11 cellular contexts compared by ENCODE assay signal in the genomic region with DNA sequence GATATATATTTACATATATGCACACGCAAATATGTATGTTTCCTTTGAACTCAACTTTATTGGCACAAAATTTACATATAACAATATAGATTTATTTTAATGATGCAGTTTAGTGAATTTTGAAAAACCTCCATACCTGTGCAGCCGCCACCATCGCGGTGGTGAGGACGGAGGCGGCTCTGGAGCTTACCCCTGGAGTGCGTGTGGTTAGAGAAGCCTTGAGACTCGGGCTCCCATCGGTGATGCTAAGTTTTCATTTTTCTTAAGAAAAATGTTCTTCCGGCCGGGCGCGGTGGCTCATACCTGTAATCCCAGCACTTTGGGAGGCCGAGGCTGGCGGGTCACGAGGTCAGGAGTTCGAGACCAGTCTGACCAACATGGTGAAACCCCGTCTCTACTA. TPM values are rescaled to one million over a fixed set of nuclear protein-coding genes. Genes with fewer than 3 reads are reported as not detected.
DNase-seq lines count a peak whose midpoint lies in the region; ATAC-seq and TF ChIP-seq lines count a peak whose summit lies in the region.
"Had no signal": no experiment of that assay in that cellular context is flagged by ENCODE, and none has a peak within 500 bp of the region (broad histone marks: within the 10 kb centered on the region; RNA-seq: fewer than 3 reads in every experiment).

No MANE protein-coding gene starts in this region.

- H3K4me1 Mint-ChIP-seq in effector memory CD8-positive, alpha-beta T cell (ENCODE audit: low read depth in 2 of 2) = peaks cover 0 to 3% of the 10 kb centered on the region in 2 donors
- H3K4me1 Mint-ChIP-seq in natural killer cell treated with Interleukin-12 subunit alpha and Interleukin-12 subunit beta and Interleukin-15 and Interleukin-18, amount 100 ng/mL, for 72 hours (ENCODE audit: low read depth in 2 of 2) = no peaks in the 10 kb centered on the region

- no peak for ATAC-seq in heart left ventricle
- ATAC-seq in effector memory CD8-positive, alpha-beta T cell (replicated peaks) = no peak
- ATAC-seq in natural killer cell treated with Interleukin-12 subunit alpha and Interleukin-12 subunit beta and Interleukin-15 and Interleukin-18, amount 100 ng/mL, for 72 hours = no peak

- H3K27me3 Mint-ChIP-seq in effector memory CD8-positive, alpha-beta T cell = peaks cover 8 to 21% of the 10 kb centered on the region in 2 donors
- peaks cover 11 to 24% of the 10 kb centered on the region in 2 donors for H3K27me3 Mint-ChIP-seq in natural killer cell treated with Interleukin-12 subunit alpha and Interleukin-12 subunit beta and Interleukin-15 and Interleukin-18, amount 100 ng/mL, for 72 hours

- H3K9me3 ChIP-seq in left ventricle myocardium inferior (replicated peaks) (no peaks in the 10 kb centered on the region), heart left ventricle (no peaks in the 10 kb centered on the region)

- H3K27ac ChIP-seq in left ventricle myocardium inferior (replicated peaks) (peak overlapping the region; percentile 97), heart left ventricle (peak overlapping the region in 5 of 12 donors; percentile 94 to 98 (median 95))

- peaks cover 54% of the 10 kb centered on the region for H3K4me1 ChIP-seq in left ventricle myocardium inferior
- peaks cover 0 to 47% (median 23%) of the 10 kb centered on the region in 12 donors for H3K4me1 ChIP-seq in heart left ventricle

- whole genome bisulfite sequencing in heart left ventricle, 4 donors = 82 to 85% (median 83%) methylated on average over 18 of the region's 18 CpGs

- H3K27me3 ChIP-seq in left ventricle myocardium inferior (ENCODE audit: low read depth) = peaks cover 58% of the 10 kb centered on the region
- H3K27me3 ChIP-seq in heart left ventricle = peaks cover 0 to 22% (median 8%) of the 10 kb centered on the region in 9 donors

- intact Hi-C loops in left ventricle myocardium inferior (cut with micrococcal nuclease) (no loop called here), heart left ventricle (cut with DNase I) (loop anchor here in 6 of 10 donors (5.0 kb wide), 1 partner anchor 33 kb away; a partner anchor contains a TSS)

- peak overlapping the region; percentile 77 for H3K4me3 ChIP-seq in left ventricle myocardium inferior
- H3K4me3 ChIP-seq in heart left ventricle = peak overlapping the region in 2 of 12 donors; percentile 70 to 76

- H3K27ac Mint-ChIP-seq in effector memory CD8-positive, alpha-beta T cell = no peak overlapping the region
- no peak overlapping the region for H3K27ac Mint-ChIP-seq in natural killer cell treated with Interleukin-12 subunit alpha and Interleukin-12 subunit beta and Interleukin-15 and Interleukin-18, amount 100 ng/mL, for 72 hours

- no peak for TF ChIP-seq POLR2A in heart left ventricle (IDR thresholded peaks at IDR 0.05)

- H3K9me3 Mint-ChIP-seq in effector memory CD8-positive, alpha-beta T cell = no peaks in the 10 kb centered on the region
- H3K9me3 Mint-ChIP-seq in natural killer cell treated with Interleukin-12 subunit alpha and Interleukin-12 subunit beta and Interleukin-15 and Interleukin-18, amount 100 ng/mL, for 72 hours = no peaks in the 10 kb centered on the region

- H3K36me3 ChIP-seq in left ventricle myocardium inferior = no peaks in the 10 kb centered on the region
- H3K36me3 ChIP-seq in heart left ventricle = no peaks in the 10 kb centered on the region

- TF ChIP-seq CTCF in left ventricle myocardium inferior (IDR thresholded peaks at IDR 0.05; ENCODE audit: borderline replicate concordance) (no peak), heart left ventricle (IDR thresholded peaks at IDR 0.05) (no peak)

- H3K4me3 Mint-ChIP-seq in effector memory CD8-positive, alpha-beta T cell = peak overlapping the region; percentile 45 to 55
- H3K4me3 Mint-ChIP-seq in natural killer cell treated with Interleukin-12 subunit alpha and Interleukin-12 subunit beta and Interleukin-15 and Interleukin-18, amount 100 ng/mL, for 72 hours = peak overlapping the region; percentile 18

- H3K36me3 Mint-ChIP-seq in effector memory CD8-positive, alpha-beta T cell (ENCODE audit: insufficient read depth) = no peaks in the 10 kb centered on the region
- H3K36me3 Mint-ChIP-seq in natural killer cell treated with Interleukin-12 subunit alpha and Interleukin-12 subunit beta and Interleukin-15 and Interleukin-18, amount 100 ng/mL, for 72 hours = no peaks in the 10 kb centered on the region

- DNase-seq in left ventricle myocardium inferior (no peak), heart left ventricle (no peak), NCI-H1092 treated with DMSO at 0.1 percent for 48 hours (lab: John Stamatoyannopoulos, UW) (no peak), DMS114 treated with DMSO at 0.1 percent for 48 hours (lab: John Stamatoyannopoulos, UW; ENCODE audit: unreplicated experiment) (no peak), NCI-H1105 (lab: John Stamatoyannopoulos, UW) (no peak), GF-D8 (lab: John Stamatoyannopoulos, UW) (no peak)
- no peak for DNase-seq in effector memory CD8-positive, alpha-beta T cell
- DNase-seq in natural killer cell treated with Interleukin-12 subunit alpha and Interleukin-12 subunit beta and Interleukin-15 and Interleukin-18, amount 100 ng/mL, for 72 hours (ENCODE audit: low spot score) = no peak
- DNase-seq: effector CD8-positive, alpha-beta T cell; foreskin melanocyte; kidney glomerular epithelial cell had no signal

RNA-seq across cellular contexts. Expression of a gene that starts 31.8 kb away (rescaled TPM):
- 17.6 TPM for total RNA-seq in left ventricle myocardium inferior
- total RNA-seq in heart left ventricle = 10 to 100 TPM; 13.6 to 30.5 (median 17.9) TPM
- polyA plus RNA-seq in heart left ventricle = 1 to 10 TPM; 5.4 to 9.3 TPM
- under 1 TPM; 0.05 to 0.33 TPM for total RNA-seq in natural killer cell treated with Interleukin-12 subunit alpha and Interleukin-12 subunit beta and Interleukin-15 and Interleukin-18, amount 100 ng/mL, for 72 hours

Comparison
In these comparisons a context has a peak if more than half of its experiments do, and no peak if none do; other contexts are left out.
1. RNA of a gene that starts 31.8 kb away (total RNA-seq): 13.6 to 30.5 TPM in heart left ventricle and 17.6 TPM in left ventricle myocardium inferior (single experiment); 0.05 to 0.33 TPM in natural killer cell treated with Interleukin-12 subunit alpha and Interleukin-12 subunit beta and Interleukin-15 and Interleukin-18, amount 100 ng/mL, for 72 hours; every median in the first group is over 10 times any median in the second.